8 cellular contexts compared by ENCODE assay signal in genomic region chr17:32319548-32319905, GRCh38. TPM values are rescaled to one million over a fixed set of nuclear protein-coding genes. Genes with fewer than 3 reads are reported as not detected.
DNase-seq lines count a peak whose midpoint lies in the region; ATAC-seq, FAIRE-seq and TF ChIP-seq lines count a peak whose summit lies in the region.

No MANE protein-coding gene starts in this region.

- no peaks in the 10 kb centered on the region for H3F3A ChIP-seq in neural cell (ENCODE audit: insufficient read depth, low read length, poor library complexity, severe bottlenecking)

- H3K27ac ChIP-seq in A549 (no peak overlapping the region), fibroblast of lung (ENCODE audit: insufficient read depth, low read length) (no peak overlapping the region), neural cell (ENCODE audit: low read length) (no peak overlapping the region), subcutaneous abdominal adipose tissue (ENCODE audit: low read depth, low read length) (no peak overlapping the region)

- H3K9me3 ChIP-seq in A549 (no peaks in the 10 kb centered on the region), fibroblast of lung (ENCODE audit: control insufficient read depth, insufficient read depth, low read depth, low read length) (no peaks in the 10 kb centered on the region), neural cell (ENCODE audit: low read length) (no peaks in the 10 kb centered on the region), subcutaneous abdominal adipose tissue (ENCODE audit: control insufficient read depth in 5 of 5, low read length in 5 of 5) (no peaks in the 10 kb centered on the region)

- H3K36me3 ChIP-seq in fibroblast of lung (ENCODE audit: control insufficient read depth, insufficient read depth, low read length) (no peaks in the 10 kb centered on the region), neural cell (ENCODE audit: insufficient read depth, low read length) (no peaks in the 10 kb centered on the region), subcutaneous abdominal adipose tissue (ENCODE audit: control insufficient read depth in 5 of 5, insufficient read depth in 5 of 5, low read length in 5 of 5) (no peaks in the 10 kb centered on the region)

- DNase-seq in A549 (ENCODE audit: low read depth in 1 of 2, low spot score in 1 of 2): peak; percentile 69 to 88
- peak; percentile 86 for DNase-seq in GM13977 (ENCODE audit: low spot score)
- peak; percentile 80 for DNase-seq in activated T-cell treated with anti-CD3 and anti-CD28 coated beads, Interleukin-2, amount 50 U/mL, for 1 hour
- DNase-seq in fibroblast of lung (ENCODE audit: low read depth in 2 of 2): peak; percentile 16 to 53

- POLR2A ChIA-PET in A549 (lab: Yijun Ruan, JAX): no interaction called here

- TF ChIP-seq RAD21 in A549 (conservative IDR thresholded peaks at IDR 0.05 in 1 of 2, IDR thresholded peaks at IDR 0.05 in 1 of 2) (peak; percentile 97 to 98), neural cell (conservative IDR thresholded peaks at IDR 0.05) (peak; percentile 70)

- H3K79me2 ChIP-seq in fibroblast of lung (ENCODE audit: control insufficient read depth, insufficient read depth, low read length) (no peaks in the 10 kb centered on the region), neural cell (replicated peaks; ENCODE audit: insufficient read depth, low read length) (no peaks in the 10 kb centered on the region)

- H3K9me2 ChIP-seq in neural cell (ENCODE audit: insufficient read depth, low read length): no peaks in the 10 kb centered on the region

- CTCF ChIA-PET in A549 (lab: Yijun Ruan, JAX): interaction anchor here (0.6 to 11.1 kb wide), 52 partner anchors 8 to 237 kb away, joined by 3 to 259 read pairs (median 4); partner anchors contain the start of gene PSMD11

- ATAC-seq in A549: peak; percentile 89 to 96
- peak; percentile 64 for ATAC-seq in HG03571 (IDR thresholded peaks at IDR 0.05; ENCODE audit: unreplicated experiment)

- H2AFZ ChIP-seq in fibroblast of lung (ENCODE audit: low read length): no peak overlapping the region
- H2AFZ ChIP-seq in neural cell (ENCODE audit: low read depth, low read length): no peak overlapping the region

- TF ChIP-seq EP300 in A549 (IDR thresholded peaks at IDR 0.05) (no peak), neural cell (conservative IDR thresholded peaks at IDR 0.05; ENCODE audit: poor library complexity, severe bottlenecking) (no peak)

- no peak overlapping the region for H3K9ac ChIP-seq in fibroblast of lung (ENCODE audit: insufficient read depth, low read length)
- no peak overlapping the region for H3K9ac ChIP-seq in neural cell (ENCODE audit: low read length)
- no peak overlapping the region for H3K9ac ChIP-seq in subcutaneous abdominal adipose tissue (ENCODE audit: low read length in 5 of 5)

- H3K4me2 ChIP-seq in A549: no peak overlapping the region
- no peak overlapping the region for H3K4me2 ChIP-seq in fibroblast of lung (ENCODE audit: extremely low read depth, insufficient read depth, low read length)
- no peak overlapping the region for H3K4me2 ChIP-seq in neural cell (ENCODE audit: low read length)

- no peaks in the 10 kb centered on the region for H4K20me1 ChIP-seq in fibroblast of lung (ENCODE audit: control insufficient read depth, extremely low read depth, insufficient read depth, low read length)
- H4K20me1 ChIP-seq in neural cell (ENCODE audit: insufficient read depth): no peaks in the 10 kb centered on the region

- H3K4me3 ChIP-seq in A549 (no peak overlapping the region), fibroblast of lung (replicated peaks in 1 of 4; ENCODE audit: control extremely low read depth in 1 of 4, insufficient read depth in 1 of 4, low read depth in 3 of 4, low read length in 4 of 4) (no peak overlapping the region), neural cell (ENCODE audit: low read length) (no peak overlapping the region), subcutaneous abdominal adipose tissue (ENCODE audit: low read depth in 1 of 5, low read length in 5 of 5) (peak overlapping the region in 3 of 5 donors; percentile 13 to 40 (median 17))

- WGBS in A549 (ENCODE audit: missing lambda C conversion rate): 19% methylated on average over 5 of the region's 5 CpGs

- FAIRE-seq in A549 (lab: Jason Lieb, UNC): peak; percentile 97

- no peak for TF ChIP-seq POLR2A in A549 (IDR thresholded peaks at IDR 0.05; ENCODE audit: low read length)

- TF ChIP-seq CTCF in A549 (IDR thresholded peaks at IDR 0.05) (peak; percentile 94), GM13977 (IDR thresholded peaks at IDR 0.05; ENCODE audit: extremely low read depth, insufficient read depth, missing control alignments) (peak; percentile 97), fibroblast of lung (conservative IDR thresholded peaks at IDR 0.05 in 1 of 2, IDR thresholded peaks at IDR 0.05 in 1 of 2; ENCODE audit: low read depth in 1 of 2, low read length in 2 of 2) (peak; percentile 97 to 99), neural cell (IDR thresholded peaks at IDR 0.05; ENCODE audit: poor library complexity, severe bottlenecking) (peak; percentile 74)

- in situ Hi-C loops in GM13977 (cut with MboI; ENCODE audit: low pct_unique_long_range_greater_than_20kb, low sequenced_read_pairs, unreplicated experiment): loop anchor here (10.0 kb wide), 1 partner anchor 65 kb away; no protein-coding TSS in a partner anchor

- peaks cover 3% of the 10 kb centered on the region for H3K27me3 ChIP-seq in fibroblast of lung (ENCODE audit: control insufficient read depth, insufficient read depth, low read length)
- no peaks in the 10 kb centered on the region for H3K27me3 ChIP-seq in neural cell (ENCODE audit: insufficient read depth, low read depth, low read length)
- peaks cover 0 to 3% (median 0%) of the 10 kb centered on the region in 5 donors for H3K27me3 ChIP-seq in subcutaneous abdominal adipose tissue (ENCODE audit: control insufficient read depth in 5 of 5, insufficient read depth in 4 of 5, low read length in 5 of 5)

- no peaks in the 10 kb centered on the region for H3K4me1 ChIP-seq in A549
- no peaks in the 10 kb centered on the region for H3K4me1 ChIP-seq in fibroblast of lung (ENCODE audit: control insufficient read depth, extremely low read depth, insufficient read depth, low read length)
- H3K4me1 ChIP-seq in subcutaneous abdominal adipose tissue (ENCODE audit: control insufficient read depth in 5 of 5, insufficient read depth in 5 of 5, low read length in 5 of 5): peaks cover 2 to 10% (median 8%) of the 10 kb centered on the region in 5 donors

TF ChIP-seq in A549, 52 proteins besides CTCF, POLR2A, EP300 and RAD21 (continues in another document):
- TF ChIP-seq KDM5A (IDR thresholded peaks at IDR 0.05): peak; percentile 52; the same call in 1 of the 2 replicates
- no peak for TF ChIP-seq ZC3H11A (IDR thresholded peaks at IDR 0.05)
- no peak for TF ChIP-seq GATA3 (IDR thresholded peaks at IDR 0.05; ENCODE audit: borderline replicate concordance)
- no peak for TF ChIP-seq FOXS1 (CRISPR knock-in tag; IDR thresholded peaks at IDR 0.05)

TF ChIP-seq in PFSK-1, 5 proteins besides CTCF, POLR2A, EP300 and RAD21 (continues in another document):
- TF ChIP-seq FOXP2 (optimal IDR thresholded peaks at IDR 0.05; ENCODE audit: borderline replicate concordance, extremely low read depth, extremely low read length, insufficient read depth) (peak; percentile 9), POLR2AphosphoS5 (IDR thresholded peaks at IDR 0.05; ENCODE audit: low read depth, low read length) (no peak)

TF ChIP-seq in neural cell, 6 proteins besides CTCF, POLR2A, EP300 and RAD21 (continues in another document):
- TF ChIP-seq POLR2AphosphoS5 (IDR thresholded peaks at IDR 0.05) (no peak), EZH2 (IDR thresholded peaks at IDR 0.05; ENCODE audit: borderline replicate concordance, insufficient read depth, low read length, poor library complexity, severe bottlenecking) (no peak), TAF1 (IDR thresholded peaks at IDR 0.05; ENCODE audit: low read depth) (no peak), MXI1 (conservative IDR thresholded peaks at IDR 0.05; ENCODE audit: poor library complexity, severe bottlenecking) (no peak)

RNA-seq across cellular contexts. Expression of gene C17orf75, which starts 22.4 kb away (rescaled TPM):
- polyA plus RNA-seq in A549 (2011; rRNA removed) (36.9 and 49.6 TPM in 2 replicates), A549 (2017; fragmentation: RNase III; extraction: RNeasy Plus Mini Kit Qiagen cat#74134 plus additional on column Dnase treatment) (36.3 to 43.8 TPM (median 38.2 TPM) in 3 replicates), fibroblast of lung (15.2 and 16.4 TPM in 2 replicates), neural cell (68.7 and 77.0 TPM in 2 replicates)
- 15.5 and 15.7 TPM in 2 replicates for polyA plus RNA-seq in A549 (2012; cell fraction: cytosol; rRNA removed)
- polyA plus RNA-seq in A549 (2012; cell fraction: nucleus; rRNA removed): 17.4 and 19.9 TPM in 2 replicates
- polyA minus RNA-seq in A549 (2011; rRNA and poly(A)+ RNA removed): 17.9 and 19.5 TPM in 2 replicates
- 29.2 TPM for polyA plus RNA-seq in PFSK-1 (2012; ENCODE audit: insufficient read length, low read depth)
- 13.6 and 30.2 TPM in 2 replicates for total RNA-seq in fibroblast of lung
- polyA plus RNA-seq in fibroblast of lung (2012): 10.0 and 13.8 TPM in 2 replicates
- polyA minus RNA-seq in fibroblast of lung (ENCODE audit: low replicate concordance) (3.9 and 8.6 TPM in 2 replicates), neural cell (75.7 and 81.1 TPM in 2 replicates)

RNA-seq across cellular contexts. Expression of gene ZNF207, which starts 30.4 kb away (rescaled TPM):
- polyA plus RNA-seq in A549 (2011; rRNA removed) (292 and 296 TPM in 2 replicates), A549 (2017; fragmentation: RNase III; extraction: RNeasy Plus Mini Kit Qiagen cat#74134 plus additional on column Dnase treatment) (188 to 208 TPM (median 188 TPM) in 3 replicates), fibroblast of lung (279 and 321 TPM in 2 replicates), neural cell (151 and 188 TPM in 2 replicates)
- polyA plus RNA-seq in A549 (2012; cell fraction: cytosol; rRNA removed): 159 and 197 TPM in 2 replicates
- polyA plus RNA-seq in A549 (2012; cell fraction: nucleus; rRNA removed): 173 and 216 TPM in 2 replicates
- polyA minus RNA-seq in A549 (2011; rRNA and poly(A)+ RNA removed): 290 and 357 TPM in 2 replicates
- 91.8 TPM for polyA plus RNA-seq in PFSK-1 (2012; ENCODE audit: insufficient read length, low read depth)
- total RNA-seq in fibroblast of lung: 55.2 and 75.3 TPM in 2 replicates
- 128 and 152 TPM in 2 replicates for polyA plus RNA-seq in fibroblast of lung (2012)
- polyA minus RNA-seq in fibroblast of lung (ENCODE audit: low replicate concordance) (154 and 177 TPM in 2 replicates), neural cell (175 and 229 TPM in 2 replicates)

RNA-seq across cellular contexts. Expression of gene RHBDL3, which starts 53.9 kb away (rescaled TPM):
- polyA plus RNA-seq in A549 (2011; rRNA removed) (2.0 and 3.1 TPM in 2 replicates), A549 (2017; fragmentation: RNase III; extraction: RNeasy Plus Mini Kit Qiagen cat#74134 plus additional on column Dnase treatment) (4.2 to 6.6 TPM (median 5.9 TPM) in 3 replicates), fibroblast of lung (0.36 and 0.43 TPM in 2 replicates), neural cell (0.25 and 0.50 TPM in 2 replicates)
- polyA plus RNA-seq in A549 (2012; cell fraction: cytosol; rRNA removed): 3.5 and 4.3 TPM in 2 replicates
- 8.9 and 9.1 TPM in 2 replicates for polyA plus RNA-seq in A549 (2012; cell fraction: nucleus; rRNA removed)
- 3.1 and 5.2 TPM in 2 replicates for polyA minus RNA-seq in A549 (2011; rRNA and poly(A)+ RNA removed)
- 0.29 TPM for polyA plus RNA-seq in PFSK-1 (2012; ENCODE audit: insufficient read length, low read depth)
- 0.17 and 0.26 TPM in 2 replicates for total RNA-seq in fibroblast of lung
- polyA plus RNA-seq in fibroblast of lung (2012): 0.45 and 0.62 TPM in 2 replicates
- polyA minus RNA-seq in fibroblast of lung (ENCODE audit: low replicate concordance) (0.19 and 2.0 TPM in 2 replicates), neural cell (0.69 and 0.97 TPM in 2 replicates)

Comparison
In these comparisons a context has a peak if more than half of its experiments do, and no peak if none do; other contexts are left out.
1. DNase-seq: peak in every context shown above with its lines; median percentile 86 in GM13977; 80 in activated T-cell treated with anti-CD3 and anti-CD28 coated beads, Interleukin-2, amount 50 U/mL, for 1 hour; 78 in A549; 34 in fibroblast of lung.
2. H3K4me3 ChIP-seq: peak in subcutaneous abdominal adipose tissue (3 of 5); none in A549 (single experiment), fibroblast of lung (0 of 4) and neural cell (single experiment).
3. Peak in every context shown above with its lines, with median percentiles within 50 percentile points of each other: CTCF ChIP-seq.